ENCODE assay signal across 8 cellular contexts in genomic region chr18:49486617-49486958, GRCh38.
DNase-seq lines count a peak whose midpoint lies in the region; ATAC-seq and TF ChIP-seq lines count a peak whose summit lies in the region.

No MANE protein-coding gene starts in this region.

- DNase-seq in T-helper 1 cell, result no peak
- DNase-seq in activated CD4-positive, alpha-beta T cell treated with anti-CD3 and anti-CD28 coated beads for 4 hours, result no peak

- H3K36me3 ChIP-seq in OCI-LY3 (replicated peaks; ENCODE audit: low read depth, low read length) (peaks cover 54% of the 10 kb centered on the region), mucosa of rectum (ENCODE audit: control insufficient read depth in 2 of 2, insufficient read depth in 2 of 2, low read length in 2 of 2) (peaks cover 39 to 47% of the 10 kb centered on the region in 2 donors)

- H3K9me3 ChIP-seq in OCI-LY3 (ENCODE audit: insufficient read depth, low read length), result no peaks in the 10 kb centered on the region
- no peaks in the 10 kb centered on the region for H3K9me3 ChIP-seq in mucosa of rectum (ENCODE audit: control insufficient read depth in 2 of 2, low read length in 2 of 2)

- H3K4me3 Mint-ChIP-seq in T-helper 1 cell treated with Interleukin-12 subunit alpha and Interleukin-12 subunit beta and Interleukin-4 antibody, amounts not matched to agents 30 μg/mL and 1 μg/mL, for 36 hours, result peak overlapping the region; percentile 97
- peak overlapping the region; percentile 89 for H3K4me3 Mint-ChIP-seq in dendritic cell treated with granulocyte-macrophage colony-stimulating factor and Interleukin-4, amounts not matched to agents 40 ng/mL and 50 ng/mL, for 4 days

- H3K9ac ChIP-seq in OCI-LY3 (ENCODE audit: low read length) (peak overlapping the region; percentile 69), mucosa of rectum (ENCODE audit: low read depth in 1 of 2, low read length in 2 of 2) (peak overlapping the region; percentile 79 to 91)

- H3K27me3 ChIP-seq in OCI-LY3 (ENCODE audit: low read depth, low read length), result no peaks in the 10 kb centered on the region
- H3K27me3 ChIP-seq in mucosa of rectum (ENCODE audit: control insufficient read depth in 2 of 2, insufficient read depth in 2 of 2, low read length in 2 of 2), result no peaks in the 10 kb centered on the region

- H3K4me3 ChIP-seq in OCI-LY3 (ENCODE audit: low read length) (peak overlapping the region; percentile 78), mucosa of rectum (ENCODE audit: low read length in 2 of 2) (peak overlapping the region; percentile 86 to 89)

- H4K20me1 ChIP-seq in OCI-LY3 (ENCODE audit: insufficient read depth, low read length), result peaks cover 37% of the 10 kb centered on the region

- peaks cover 59% of the 10 kb centered on the region for H3K36me3 Mint-ChIP-seq in T-helper 1 cell treated with Interleukin-12 subunit alpha and Interleukin-12 subunit beta and Interleukin-4 antibody, amounts not matched to agents 30 μg/mL and 1 μg/mL, for 36 hours (ENCODE audit: low read depth)
- H3K36me3 Mint-ChIP-seq in dendritic cell treated with granulocyte-macrophage colony-stimulating factor and Interleukin-4, amounts not matched to agents 40 ng/mL and 50 ng/mL, for 4 days (ENCODE audit: low read depth), result peaks cover 74% of the 10 kb centered on the region

- H3K79me2 ChIP-seq in OCI-LY3 (ENCODE audit: low read length), result peaks cover 50% of the 10 kb centered on the region

- H3K9me3 Mint-ChIP-seq in T-helper 1 cell treated with Interleukin-12 subunit alpha and Interleukin-12 subunit beta and Interleukin-4 antibody, amounts not matched to agents 30 μg/mL and 1 μg/mL, for 36 hours, result no peaks in the 10 kb centered on the region
- H3K9me3 Mint-ChIP-seq in dendritic cell treated with granulocyte-macrophage colony-stimulating factor and Interleukin-4, amounts not matched to agents 40 ng/mL and 50 ng/mL, for 4 days, result no peaks in the 10 kb centered on the region

- H3K4me2 ChIP-seq in OCI-LY3 (ENCODE audit: low read length), result peak overlapping the region; percentile 87

- H3K27ac ChIP-seq in OCI-LY3 (ENCODE audit: low read length) (peak overlapping the region; percentile 79), mucosa of rectum (ENCODE audit: low read depth in 2 of 2, low read length in 2 of 2) (peak overlapping the region; percentile 95 to 97)

- peak overlapping the region; percentile 97 for H3K27ac Mint-ChIP-seq in T-helper 1 cell treated with Interleukin-12 subunit alpha and Interleukin-12 subunit beta and Interleukin-4 antibody, amounts not matched to agents 30 μg/mL and 1 μg/mL, for 36 hours
- peak overlapping the region; percentile 92 for H3K27ac Mint-ChIP-seq in dendritic cell treated with granulocyte-macrophage colony-stimulating factor and Interleukin-4, amounts not matched to agents 40 ng/mL and 50 ng/mL, for 4 days

- H3K4me1 ChIP-seq in OCI-LY3 (ENCODE audit: low read length) (peaks cover 49% of the 10 kb centered on the region), mucosa of rectum (ENCODE audit: control insufficient read depth in 2 of 2, insufficient read depth in 2 of 2, low read length in 2 of 2) (peaks cover 26 to 34% of the 10 kb centered on the region in 2 donors)

- H2AFZ ChIP-seq in OCI-LY3 (ENCODE audit: low read depth, low read length), result 0 out of 2 replicates have a peak overlapping the region, but pooled peaks have one; percentile 21

- H3K4me1 Mint-ChIP-seq in T-helper 1 cell treated with Interleukin-12 subunit alpha and Interleukin-12 subunit beta and Interleukin-4 antibody, amounts not matched to agents 30 μg/mL and 1 μg/mL, for 36 hours (ENCODE audit: low read depth), result peaks cover 49% of the 10 kb centered on the region
- peaks cover 54% of the 10 kb centered on the region for H3K4me1 Mint-ChIP-seq in dendritic cell treated with granulocyte-macrophage colony-stimulating factor and Interleukin-4, amounts not matched to agents 40 ng/mL and 50 ng/mL, for 4 days (ENCODE audit: low read depth)

- no peak for ATAC-seq in HG03521 (IDR thresholded peaks at IDR 0.05; ENCODE audit: unreplicated experiment)
- ATAC-seq in GM19395 (IDR thresholded peaks at IDR 0.05; ENCODE audit: unreplicated experiment), result no peak

- H3K27me3 Mint-ChIP-seq in T-helper 1 cell treated with Interleukin-12 subunit alpha and Interleukin-12 subunit beta and Interleukin-4 antibody, amounts not matched to agents 30 μg/mL and 1 μg/mL, for 36 hours (ENCODE audit: low read depth), result no peaks in the 10 kb centered on the region
- H3K27me3 Mint-ChIP-seq in dendritic cell treated with granulocyte-macrophage colony-stimulating factor and Interleukin-4, amounts not matched to agents 40 ng/mL and 50 ng/mL, for 4 days, result no peaks in the 10 kb centered on the region

- intact Hi-C loops in dendritic cell treated with granulocyte-macrophage colony-stimulating factor and Interleukin-4, amounts not matched to agents 40 ng/mL and 50 ng/mL, for 4 days (cut with micrococcal nuclease), result loop anchor here (2.0 to 10.0 kb wide), 3 partner anchors 326 to 1554 kb away; partner anchors contain the start of genes ACAA2 and SMAD2

- TF ChIP-seq CTCF in OCI-LY3 (IDR thresholded peaks at IDR 0.05; ENCODE audit: low read depth, low read length), result no peak
